ENCODE assay signal across 11 cellular contexts in the genomic region with DNA sequence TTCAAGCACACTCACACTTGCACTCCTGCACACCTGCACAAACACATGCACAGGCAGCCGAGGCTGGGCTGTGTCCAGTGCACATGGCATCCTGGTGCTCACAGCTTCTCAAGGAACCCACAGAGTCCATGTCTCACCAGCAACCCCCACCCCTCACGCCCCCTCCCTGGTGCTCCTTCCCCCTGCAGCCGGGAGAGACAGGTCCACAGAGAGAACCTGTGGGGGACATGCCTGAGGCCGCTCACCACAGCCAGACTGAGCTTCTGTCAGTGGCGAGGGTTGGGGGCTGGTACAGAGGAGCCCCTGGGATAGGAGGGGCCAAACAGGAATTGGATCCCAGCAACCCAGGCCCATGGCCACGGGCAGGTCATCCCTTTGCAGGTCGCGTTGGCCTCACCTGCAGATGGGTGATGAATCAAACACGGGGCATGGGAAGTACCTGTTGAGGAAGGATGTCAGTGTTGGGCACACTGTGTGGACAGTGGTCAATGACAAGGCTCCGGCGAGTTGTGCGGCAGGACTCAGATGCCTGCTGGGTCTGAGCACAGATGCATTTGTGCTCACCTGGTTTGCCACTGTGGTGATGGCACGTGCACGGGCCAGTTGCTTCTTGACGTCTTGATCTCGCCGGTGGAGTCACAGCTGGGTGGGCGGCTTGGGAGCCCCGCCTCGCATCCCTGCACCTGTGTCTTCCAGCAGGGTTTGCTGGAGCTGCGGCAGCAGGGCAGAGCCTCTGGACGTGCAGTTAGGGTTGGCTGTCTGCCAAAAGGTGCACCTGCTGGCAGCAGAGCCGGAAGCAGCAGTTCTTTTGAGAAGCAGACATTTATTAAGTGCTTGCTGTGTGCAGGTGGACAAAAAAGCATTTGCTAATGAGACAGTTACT.
DNase-seq lines count a peak whose midpoint lies in the region; ATAC-seq, FAIRE-seq and TF ChIP-seq lines count a peak whose summit lies in the region.
"Had no signal": no experiment of that assay in that cellular context is flagged by ENCODE, and none has a peak within 500 bp of the region (broad histone marks: within the 10 kb centered on the region; RNA-seq: fewer than 3 reads in every experiment).

No MANE protein-coding gene starts in this region.

- H3K4me1 ChIP-seq in small intestine (ENCODE audit: control insufficient read depth in 2 of 2, insufficient read depth in 1 of 2, low read depth in 1 of 2, low read length in 1 of 2), result no peaks in the 10 kb centered on the region
- H3K4me1 ChIP-seq: right atrium auricular region, uterus had no signal

- 35 to 69% (median 50%) methylated on average over 23 of the region's 23 CpGs for WGBS in small intestine, 3 donors

- no peaks in the 10 kb centered on the region for H3K9me3 ChIP-seq in small intestine (ENCODE audit: control insufficient read depth, low read depth)
- H3K9me3 ChIP-seq: right atrium auricular region, uterus had no signal

- no peak overlapping the region for H3K4me3 ChIP-seq in small intestine (ENCODE audit: low read depth in 1 of 2, low read length in 2 of 2)
- H3K4me3 ChIP-seq: right atrium auricular region, uterus had no signal

- H3K27me3 ChIP-seq in small intestine (ENCODE audit: control insufficient read depth in 2 of 2, insufficient read depth in 2 of 2, low read length in 2 of 2), result no peaks in the 10 kb centered on the region
- H3K27me3 ChIP-seq: right atrium auricular region, uterus had no signal

- TF ChIP-seq CTCF in VCaP (conservative IDR thresholded peaks at IDR 0.05), result peak; percentile 15

- no peak overlapping the region for H3K27ac ChIP-seq in VCaP
- H3K27ac ChIP-seq in small intestine (ENCODE audit: low read depth in 1 of 2, low read length in 1 of 2), result no peak overlapping the region
- H3K27ac ChIP-seq: right atrium auricular region, uterus had no signal

- no peak for FAIRE-seq in small intestine (lab: Jason Lieb, UNC)
- FAIRE-seq: endothelial cell of umbilical vein had no signal

- ATAC-seq in activated CD4-positive, CD25-positive, alpha-beta regulatory T cell treated with anti-CD3 and anti-CD28 coated beads, Interleukin-2, amount 50 U/mL, for 24 hours, result no peak
- ATAC-seq in HG03342 (IDR thresholded peaks at IDR 0.05; ENCODE audit: unreplicated experiment), result no peak

- peak; percentile 64 for DNase-seq in HT-29 (ENCODE audit: low spot score)
- peak; percentile 70 to 88 for DNase-seq in NCI-H2081 (lab: John Stamatoyannopoulos, UW)
- peak; percentile 57 for DNase-seq in small intestine
- DNase-seq in SKM-1 (lab: John Stamatoyannopoulos, UW; ENCODE audit: unreplicated experiment), result no peak
- DNase-seq: hippocampal formation, uterus had no signal

- no peaks in the 10 kb centered on the region for H3K36me3 ChIP-seq in small intestine (ENCODE audit: control insufficient read depth in 2 of 2, insufficient read depth in 2 of 2, low read length in 2 of 2)
- H3K36me3 ChIP-seq: right atrium auricular region, uterus had no signal
